2 cellular contexts compared by ENCODE assay signal in the genomic region with DNA sequence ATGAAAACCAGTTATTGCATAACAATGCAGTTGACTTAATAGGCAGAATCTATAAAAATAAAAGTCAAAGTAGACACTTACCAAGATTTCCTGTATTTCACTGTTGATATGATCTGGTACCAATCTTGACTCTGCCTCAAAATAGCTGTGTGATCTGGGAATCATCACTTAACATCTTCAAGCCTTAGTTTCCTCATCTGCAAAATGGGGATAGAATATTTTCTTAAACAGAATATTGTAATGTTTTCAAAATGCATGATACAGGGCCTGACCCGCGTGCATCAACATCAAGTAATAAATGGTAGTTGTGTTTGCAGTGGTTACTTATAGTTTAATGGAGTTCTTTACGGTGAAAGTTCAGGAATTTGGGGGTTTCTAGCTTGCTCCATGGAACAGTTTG.
TF ChIP-seq lines count a peak whose summit lies in the region.
"Not testable (repeated sequence)": the region's sequence is repeated elsewhere in the genome, so short reads cannot be mapped to it uniquely, and the experiment has no call there.

No MANE protein-coding gene starts in this region.

TF ChIP-seq in K562, 482 proteins besides CTCF, POLR2A, EP300 and RAD21:
- not testable (repeated sequence) for TF ChIP-seq CEBPG (CRISPR knock-in tag; IDR thresholded peaks at IDR 0.05)
- peak in 1 of 2 experiments; percentile 22; a peak in 1 of 4 replicates for TF ChIP-seq CEBPG (tag; conservative IDR thresholded peaks at IDR 0.05 in 1 of 2, IDR thresholded peaks at IDR 0.05 in 1 of 2)
- TF ChIP-seq RBM25 (IDR thresholded peaks at IDR 0.05; ENCODE audit: low read depth, low read length, severe bottlenecking), result peak; percentile 62

TF ChIP-seq in HepG2, 621 proteins besides CTCF, POLR2A, EP300 and RAD21:
- TF ChIP-seq RCOR2 (CRISPR knock-in tag; IDR thresholded peaks at IDR 0.05), result 0 out of 2 replicates have a peak, but pooled peaks have one; percentile 25
- TF ChIP-seq CHD4 (IDR thresholded peaks at IDR 0.05; ENCODE audit: borderline replicate concordance, low read length), result 0 out of 2 replicates have a peak, but pooled peaks have one; percentile 38
- TF ChIP-seq ZNF629 (CRISPR knock-in tag; conservative IDR thresholded peaks at IDR 0.05), result peak; percentile 89
TF ChIP-seq in HepG2: peak in this region for 3; not testable (repeated sequence) for 618.
